In genomic region chr4:176195184-176195978, GRCh38 we compare ENCODE assay signal across 1 cellular context.
TF ChIP-seq lines count a peak whose summit lies in the region.

Gene SPATA4, minus strand, starts transcription at chr4:176195585. Its CDS starts 23 bp downstream, at chr4:176195562.

TF ChIP-seq in HEK293, 187 proteins besides CTCF, POLR2A, EP300 and RAD21 (continued from another document and continues in another):
- TF ChIP-seq ZNF600 (tag by site-specific recombination; IDR thresholded peaks at IDR 0.05) (peak; percentile 95), ZNF707 (tag by site-specific recombination; IDR thresholded peaks at IDR 0.05) (no peak), YY2 (tag by site-specific recombination; IDR thresholded peaks at IDR 0.05) (peak; percentile 60; the same call in 1 of the 2 replicates), ZSCAN23 (tag by site-specific recombination; IDR thresholded peaks at IDR 0.05) (no peak), ZNF416 (tag by site-specific recombination; IDR thresholded peaks at IDR 0.05) (no peak), GLIS2 (tag by site-specific recombination; IDR thresholded peaks at IDR 0.05) (no peak), SP3 (tag by site-specific recombination; IDR thresholded peaks at IDR 0.05) (peak; percentile 45; the same call in 1 of the 2 replicates), ZNF335 (tag by site-specific recombination; conservative IDR thresholded peaks at IDR 0.05) (peak; percentile 85), HIC1 (tag by site-specific recombination; IDR thresholded peaks at IDR 0.05) (no peak), GFI1B (tag by site-specific recombination; IDR thresholded peaks at IDR 0.05) (no peak), ZNF692 (tag by site-specific recombination; IDR thresholded peaks at IDR 0.05) (no peak), ZNF394 (tag by site-specific recombination; IDR thresholded peaks at IDR 0.05; ENCODE audit: borderline replicate concordance) (peak; percentile 78), ZNF423 (tag by site-specific recombination; IDR thresholded peaks at IDR 0.05) (no peak), ZNF391 (tag by site-specific recombination; IDR thresholded peaks at IDR 0.05; ENCODE audit: borderline replicate concordance, low read depth) (no peak), SP2 (tag by site-specific recombination; IDR thresholded peaks at IDR 0.05) (peak; percentile 54), ZFP69B (tag by site-specific recombination; IDR thresholded peaks at IDR 0.05) (no peak), ZNF701 (tag by site-specific recombination; IDR thresholded peaks at IDR 0.05) (no peak), ZNF529 (tag by site-specific recombination; IDR thresholded peaks at IDR 0.05; ENCODE audit: insufficient replicate concordance) (no peak), ZNF555 (tag by site-specific recombination; conservative IDR thresholded peaks at IDR 0.05) (no peak), ZNF501 (tag by site-specific recombination; IDR thresholded peaks at IDR 0.05) (no peak; the same call in 1 of the 2 replicates), ZNF404 (tag by site-specific recombination; IDR thresholded peaks at IDR 0.05) (no peak), ZNF19 (tag by site-specific recombination; IDR thresholded peaks at IDR 0.05; ENCODE audit: low read depth) (no peak), SCRT2 (tag by site-specific recombination; IDR thresholded peaks at IDR 0.05) (peak; percentile 99), ZNF610 (tag by site-specific recombination; IDR thresholded peaks at IDR 0.05; ENCODE audit: borderline replicate concordance) (no peak), ZFHX2 (tag by site-specific recombination; conservative IDR thresholded peaks at IDR 0.05) (0 out of 2 replicates have a peak, but pooled peaks have one; percentile 6), RBAK (tag by site-specific recombination; IDR thresholded peaks at IDR 0.05) (no peak), ZBTB8A (tag by site-specific recombination; IDR thresholded peaks at IDR 0.05) (no peak), ZNF629 (tag by site-specific recombination; IDR thresholded peaks at IDR 0.05) (peak; percentile 43; the same call in 1 of the 2 replicates), ZNF10 (tag by site-specific recombination; IDR thresholded peaks at IDR 0.05) (peak; percentile 65; the same call in 1 of the 2 replicates)
- TF ChIP-seq, protein P1, sequence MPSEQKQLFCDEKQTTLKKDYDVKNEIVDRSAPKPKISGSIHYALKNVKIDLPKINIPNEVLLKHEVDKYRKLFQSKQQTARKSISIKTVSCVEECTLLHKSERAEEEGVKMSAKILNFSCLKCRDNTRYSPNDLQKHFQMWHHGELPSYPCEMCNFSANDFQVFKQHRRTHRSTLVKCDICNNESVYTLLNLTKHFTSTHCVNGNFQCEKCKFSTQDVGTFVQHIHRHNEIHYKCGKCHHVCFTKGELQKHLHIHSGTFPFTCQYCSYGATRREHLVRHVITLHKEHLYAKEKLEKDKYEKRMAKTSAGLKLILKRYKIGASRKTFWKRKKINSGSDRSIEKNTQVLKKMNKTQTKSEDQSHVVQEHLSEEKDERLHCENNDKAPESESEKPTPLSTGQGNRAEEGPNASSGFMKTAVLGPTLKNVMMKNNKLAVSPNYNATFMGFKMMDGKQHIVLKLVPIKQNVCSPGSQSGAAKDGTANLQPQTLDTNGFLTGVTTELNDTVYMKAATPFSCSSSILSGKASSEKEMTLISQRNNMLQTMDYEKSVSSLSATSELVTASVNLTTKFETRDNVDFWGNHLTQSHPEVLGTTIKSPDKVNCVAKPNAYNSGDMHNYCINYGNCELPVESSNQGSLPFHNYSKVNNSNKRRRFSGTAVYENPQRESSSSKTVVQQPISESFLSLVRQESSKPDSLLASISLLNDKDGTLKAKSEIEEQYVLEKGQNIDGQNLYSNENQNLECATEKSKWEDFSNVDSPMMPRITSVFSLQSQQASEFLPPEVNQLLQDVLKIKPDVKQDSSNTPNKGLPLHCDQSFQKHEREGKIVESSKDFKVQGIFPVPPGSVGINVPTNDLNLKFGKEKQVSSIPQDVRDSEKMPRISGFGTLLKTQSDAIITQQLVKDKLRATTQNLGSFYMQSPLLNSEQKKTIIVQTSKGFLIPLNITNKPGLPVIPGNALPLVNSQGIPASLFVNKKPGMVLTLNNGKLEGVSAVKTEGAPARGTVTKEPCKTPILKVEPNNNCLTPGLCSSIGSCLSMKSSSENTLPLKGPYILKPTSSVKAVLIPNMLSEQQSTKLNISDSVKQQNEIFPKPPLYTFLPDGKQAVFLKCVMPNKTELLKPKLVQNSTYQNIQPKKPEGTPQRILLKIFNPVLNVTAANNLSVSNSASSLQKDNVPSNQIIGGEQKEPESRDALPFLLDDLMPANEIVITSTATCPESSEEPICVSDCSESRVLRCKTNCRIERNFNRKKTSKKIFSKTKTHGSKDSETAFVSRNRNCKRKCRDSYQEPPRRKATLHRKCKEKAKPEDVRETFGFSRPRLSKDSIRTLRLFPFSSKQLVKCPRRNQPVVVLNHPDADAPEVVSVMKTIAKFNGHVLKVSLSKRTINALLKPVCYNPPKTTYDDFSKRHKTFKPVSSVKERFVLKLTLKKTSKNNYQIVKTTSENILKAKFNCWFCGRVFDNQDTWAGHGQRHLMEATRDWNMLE (tag by site-specific recombination; conservative IDR thresholded peaks at IDR 0.05; ENCODE audit: low read depth): peak; percentile 60; the same call in 1 of the 2 replicates
- TF ChIP-seq, protein P2, sequence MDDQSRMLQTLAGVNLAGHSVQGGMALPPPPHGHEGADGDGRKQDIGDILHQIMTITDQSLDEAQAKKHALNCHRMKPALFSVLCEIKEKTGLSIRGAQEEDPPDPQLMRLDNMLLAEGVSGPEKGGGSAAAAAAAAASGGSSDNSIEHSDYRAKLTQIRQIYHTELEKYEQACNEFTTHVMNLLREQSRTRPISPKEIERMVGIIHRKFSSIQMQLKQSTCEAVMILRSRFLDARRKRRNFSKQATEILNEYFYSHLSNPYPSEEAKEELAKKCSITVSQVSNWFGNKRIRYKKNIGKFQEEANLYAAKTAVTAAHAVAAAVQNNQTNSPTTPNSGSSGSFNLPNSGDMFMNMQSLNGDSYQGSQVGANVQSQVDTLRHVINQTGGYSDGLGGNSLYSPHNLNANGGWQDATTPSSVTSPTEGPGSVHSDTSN (CRISPR knock-in tag; IDR thresholded peaks at IDR 0.05): no peak
- TF ChIP-seq, protein P3, sequence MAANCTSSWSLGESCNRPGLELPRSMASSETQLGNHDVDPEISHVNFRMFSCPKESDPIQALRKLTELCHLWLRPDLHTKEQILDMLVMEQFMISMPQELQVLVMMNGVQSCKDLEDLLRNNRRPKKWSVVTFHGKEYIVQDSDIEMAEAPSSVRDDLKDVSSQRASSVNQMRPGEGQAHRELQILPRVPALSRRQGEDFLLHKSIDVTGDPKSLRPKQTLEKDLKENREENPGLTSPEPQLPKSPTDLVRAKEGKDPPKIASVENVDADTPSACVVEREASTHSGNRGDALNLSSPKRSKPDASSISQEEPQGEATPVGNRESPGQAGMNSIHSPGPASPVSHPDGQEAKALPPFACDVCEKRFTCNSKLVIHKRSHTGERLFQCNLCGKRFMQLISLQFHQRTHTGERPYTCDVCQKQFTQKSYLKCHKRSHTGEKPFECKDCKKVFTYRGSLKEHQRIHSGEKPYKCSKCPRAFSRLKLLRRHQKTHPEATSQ (tag by site-specific recombination; IDR thresholded peaks at IDR 0.05): no peak
- TF ChIP-seq, protein P4, sequence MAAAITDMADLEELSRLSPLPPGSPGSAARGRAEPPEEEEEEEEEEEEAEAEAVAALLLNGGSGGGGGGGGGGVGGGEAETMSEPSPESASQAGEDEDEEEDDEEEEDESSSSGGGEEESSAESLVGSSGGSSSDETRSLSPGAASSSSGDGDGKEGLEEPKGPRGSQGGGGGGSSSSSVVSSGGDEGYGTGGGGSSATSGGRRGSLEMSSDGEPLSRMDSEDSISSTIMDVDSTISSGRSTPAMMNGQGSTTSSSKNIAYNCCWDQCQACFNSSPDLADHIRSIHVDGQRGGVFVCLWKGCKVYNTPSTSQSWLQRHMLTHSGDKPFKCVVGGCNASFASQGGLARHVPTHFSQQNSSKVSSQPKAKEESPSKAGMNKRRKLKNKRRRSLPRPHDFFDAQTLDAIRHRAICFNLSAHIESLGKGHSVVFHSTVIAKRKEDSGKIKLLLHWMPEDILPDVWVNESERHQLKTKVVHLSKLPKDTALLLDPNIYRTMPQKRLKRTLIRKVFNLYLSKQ (tag by site-specific recombination; IDR thresholded peaks at IDR 0.05; ENCODE audit: borderline replicate concordance): no peak
- TF ChIP-seq, protein P5, sequence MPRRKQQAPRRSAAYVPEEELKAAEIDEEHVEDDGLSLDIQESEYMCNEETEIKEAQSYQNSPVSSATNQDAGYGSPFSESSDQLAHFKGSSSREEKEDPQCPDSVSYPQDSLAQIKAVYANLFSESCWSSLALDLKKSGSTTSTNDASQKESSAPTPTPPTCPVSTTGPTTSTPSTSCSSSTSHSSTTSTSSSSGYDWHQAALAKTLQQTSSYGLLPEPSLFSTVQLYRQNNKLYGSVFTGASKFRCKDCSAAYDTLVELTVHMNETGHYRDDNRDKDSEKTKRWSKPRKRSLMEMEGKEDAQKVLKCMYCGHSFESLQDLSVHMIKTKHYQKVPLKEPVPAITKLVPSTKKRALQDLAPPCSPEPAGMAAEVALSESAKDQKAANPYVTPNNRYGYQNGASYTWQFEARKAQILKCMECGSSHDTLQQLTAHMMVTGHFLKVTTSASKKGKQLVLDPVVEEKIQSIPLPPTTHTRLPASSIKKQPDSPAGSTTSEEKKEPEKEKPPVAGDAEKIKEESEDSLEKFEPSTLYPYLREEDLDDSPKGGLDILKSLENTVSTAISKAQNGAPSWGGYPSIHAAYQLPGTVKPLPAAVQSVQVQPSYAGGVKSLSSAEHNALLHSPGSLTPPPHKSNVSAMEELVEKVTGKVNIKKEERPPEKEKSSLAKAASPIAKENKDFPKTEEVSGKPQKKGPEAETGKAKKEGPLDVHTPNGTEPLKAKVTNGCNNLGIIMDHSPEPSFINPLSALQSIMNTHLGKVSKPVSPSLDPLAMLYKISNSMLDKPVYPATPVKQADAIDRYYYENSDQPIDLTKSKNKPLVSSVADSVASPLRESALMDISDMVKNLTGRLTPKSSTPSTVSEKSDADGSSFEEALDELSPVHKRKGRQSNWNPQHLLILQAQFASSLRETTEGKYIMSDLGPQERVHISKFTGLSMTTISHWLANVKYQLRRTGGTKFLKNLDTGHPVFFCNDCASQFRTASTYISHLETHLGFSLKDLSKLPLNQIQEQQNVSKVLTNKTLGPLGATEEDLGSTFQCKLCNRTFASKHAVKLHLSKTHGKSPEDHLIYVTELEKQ (tag by site-specific recombination; IDR thresholded peaks at IDR 0.05; ENCODE audit: borderline replicate concordance): peak; percentile 12; the same call in 1 of the 2 replicates
- TF ChIP-seq, protein P6, sequence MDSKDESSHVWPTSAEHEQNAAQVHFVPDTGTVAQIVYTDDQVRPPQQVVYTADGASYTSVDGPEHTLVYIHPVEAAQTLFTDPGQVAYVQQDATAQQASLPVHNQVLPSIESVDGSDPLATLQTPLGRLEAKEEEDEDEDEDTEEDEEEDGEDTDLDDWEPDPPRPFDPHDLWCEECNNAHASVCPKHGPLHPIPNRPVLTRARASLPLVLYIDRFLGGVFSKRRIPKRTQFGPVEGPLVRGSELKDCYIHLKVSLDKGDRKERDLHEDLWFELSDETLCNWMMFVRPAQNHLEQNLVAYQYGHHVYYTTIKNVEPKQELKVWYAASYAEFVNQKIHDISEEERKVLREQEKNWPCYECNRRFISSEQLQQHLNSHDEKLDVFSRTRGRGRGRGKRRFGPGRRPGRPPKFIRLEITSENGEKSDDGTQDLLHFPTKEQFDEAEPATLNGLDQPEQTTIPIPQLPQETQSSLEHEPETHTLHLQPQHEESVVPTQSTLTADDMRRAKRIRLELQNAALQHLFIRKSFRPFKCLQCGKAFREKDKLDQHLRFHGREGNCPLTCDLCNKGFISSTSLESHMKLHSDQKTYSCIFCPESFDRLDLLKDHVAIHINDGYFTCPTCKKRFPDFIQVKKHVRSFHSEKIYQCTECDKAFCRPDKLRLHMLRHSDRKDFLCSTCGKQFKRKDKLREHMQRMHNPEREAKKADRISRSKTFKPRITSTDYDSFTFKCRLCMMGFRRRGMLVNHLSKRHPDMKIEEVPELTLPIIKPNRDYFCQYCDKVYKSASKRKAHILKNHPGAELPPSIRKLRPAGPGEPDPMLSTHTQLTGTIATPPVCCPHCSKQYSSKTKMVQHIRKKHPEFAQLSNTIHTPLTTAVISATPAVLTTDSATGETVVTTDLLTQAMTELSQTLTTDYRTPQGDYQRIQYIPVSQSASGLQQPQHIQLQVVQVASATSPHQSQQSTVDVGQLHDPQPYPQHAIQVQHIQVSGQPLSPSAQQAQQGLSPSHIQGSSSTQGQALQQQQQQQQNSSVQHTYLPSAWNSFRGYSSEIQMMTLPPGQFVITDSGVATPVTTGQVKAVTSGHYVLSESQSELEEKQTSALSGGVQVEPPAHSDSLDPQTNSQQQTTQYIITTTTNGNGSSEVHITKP (tag by site-specific recombination; IDR thresholded peaks at IDR 0.05): peak; percentile 76
- TF ChIP-seq, protein P7, sequence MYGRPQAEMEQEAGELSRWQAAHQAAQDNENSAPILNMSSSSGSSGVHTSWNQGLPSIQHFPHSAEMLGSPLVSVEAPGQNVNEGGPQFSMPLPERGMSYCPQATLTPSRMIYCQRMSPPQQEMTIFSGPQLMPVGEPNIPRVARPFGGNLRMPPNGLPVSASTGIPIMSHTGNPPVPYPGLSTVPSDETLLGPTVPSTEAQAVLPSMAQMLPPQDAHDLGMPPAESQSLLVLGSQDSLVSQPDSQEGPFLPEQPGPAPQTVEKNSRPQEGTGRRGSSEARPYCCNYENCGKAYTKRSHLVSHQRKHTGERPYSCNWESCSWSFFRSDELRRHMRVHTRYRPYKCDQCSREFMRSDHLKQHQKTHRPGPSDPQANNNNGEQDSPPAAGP (tag by site-specific recombination; IDR thresholded peaks at IDR 0.05): no peak
